1 cellular context compared by ENCODE assay signal in the genomic region with DNA sequence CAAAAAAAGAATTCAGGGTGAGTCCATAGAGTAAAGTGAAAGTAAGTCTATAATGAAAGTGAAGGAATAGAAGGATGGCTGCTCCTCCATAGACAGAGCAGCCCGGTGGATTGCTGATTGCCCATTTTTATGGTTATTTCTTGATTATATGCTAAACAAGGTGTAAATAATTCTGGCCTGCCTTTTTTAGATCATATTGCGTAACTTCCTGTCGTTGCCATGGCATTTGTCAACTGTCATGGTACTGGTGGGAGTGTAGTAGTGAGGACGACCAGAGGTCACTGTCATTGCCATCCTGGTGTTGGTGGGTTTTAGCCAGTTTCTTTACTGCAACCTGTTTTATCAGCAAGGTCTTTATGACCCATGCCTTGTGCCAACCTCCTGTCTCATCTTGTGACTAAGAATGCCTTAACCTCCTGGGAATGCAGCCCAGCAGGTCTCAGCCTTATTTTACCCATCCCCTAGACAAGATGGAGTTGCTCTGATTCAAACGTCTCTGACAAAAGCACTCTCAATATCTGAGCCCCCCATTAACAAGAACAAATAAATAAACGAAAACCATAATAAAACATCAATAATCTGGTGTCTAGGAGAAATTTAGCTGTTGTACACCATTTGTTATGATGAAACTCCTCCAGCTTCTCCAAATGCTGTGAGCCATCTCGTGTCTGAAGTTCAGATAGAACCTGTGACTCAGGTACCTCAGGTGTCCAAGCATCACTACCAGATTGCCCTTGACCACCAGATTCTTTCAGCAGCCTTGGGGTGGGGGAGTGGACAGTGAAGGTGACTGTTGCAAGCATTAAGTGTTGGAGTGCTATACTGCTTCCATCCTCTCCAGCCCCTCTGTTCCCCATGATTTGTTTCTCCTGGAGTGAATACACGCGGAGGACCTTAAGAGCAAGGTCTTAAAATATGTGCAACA.
TF ChIP-seq lines count a peak whose summit lies in the region.

No MANE protein-coding gene starts in this region.

TF ChIP-seq in Ishikawa, 13 proteins besides CTCF, POLR2A, EP300 and RAD21 (continued from another document):
- TF ChIP-seq, protein P1, sequence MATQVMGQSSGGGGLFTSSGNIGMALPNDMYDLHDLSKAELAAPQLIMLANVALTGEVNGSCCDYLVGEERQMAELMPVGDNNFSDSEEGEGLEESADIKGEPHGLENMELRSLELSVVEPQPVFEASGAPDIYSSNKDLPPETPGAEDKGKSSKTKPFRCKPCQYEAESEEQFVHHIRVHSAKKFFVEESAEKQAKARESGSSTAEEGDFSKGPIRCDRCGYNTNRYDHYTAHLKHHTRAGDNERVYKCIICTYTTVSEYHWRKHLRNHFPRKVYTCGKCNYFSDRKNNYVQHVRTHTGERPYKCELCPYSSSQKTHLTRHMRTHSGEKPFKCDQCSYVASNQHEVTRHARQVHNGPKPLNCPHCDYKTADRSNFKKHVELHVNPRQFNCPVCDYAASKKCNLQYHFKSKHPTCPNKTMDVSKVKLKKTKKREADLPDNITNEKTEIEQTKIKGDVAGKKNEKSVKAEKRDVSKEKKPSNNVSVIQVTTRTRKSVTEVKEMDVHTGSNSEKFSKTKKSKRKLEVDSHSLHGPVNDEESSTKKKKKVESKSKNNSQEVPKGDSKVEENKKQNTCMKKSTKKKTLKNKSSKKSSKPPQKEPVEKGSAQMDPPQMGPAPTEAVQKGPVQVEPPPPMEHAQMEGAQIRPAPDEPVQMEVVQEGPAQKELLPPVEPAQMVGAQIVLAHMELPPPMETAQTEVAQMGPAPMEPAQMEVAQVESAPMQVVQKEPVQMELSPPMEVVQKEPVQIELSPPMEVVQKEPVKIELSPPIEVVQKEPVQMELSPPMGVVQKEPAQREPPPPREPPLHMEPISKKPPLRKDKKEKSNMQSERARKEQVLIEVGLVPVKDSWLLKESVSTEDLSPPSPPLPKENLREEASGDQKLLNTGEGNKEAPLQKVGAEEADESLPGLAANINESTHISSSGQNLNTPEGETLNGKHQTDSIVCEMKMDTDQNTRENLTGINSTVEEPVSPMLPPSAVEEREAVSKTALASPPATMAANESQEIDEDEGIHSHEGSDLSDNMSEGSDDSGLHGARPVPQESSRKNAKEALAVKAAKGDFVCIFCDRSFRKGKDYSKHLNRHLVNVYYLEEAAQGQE (IDR thresholded peaks at IDR 0.05; ENCODE audit: low read depth): no peak
